Comparison of ENCODE assay signal across 25 cellular contexts in the genomic region with DNA sequence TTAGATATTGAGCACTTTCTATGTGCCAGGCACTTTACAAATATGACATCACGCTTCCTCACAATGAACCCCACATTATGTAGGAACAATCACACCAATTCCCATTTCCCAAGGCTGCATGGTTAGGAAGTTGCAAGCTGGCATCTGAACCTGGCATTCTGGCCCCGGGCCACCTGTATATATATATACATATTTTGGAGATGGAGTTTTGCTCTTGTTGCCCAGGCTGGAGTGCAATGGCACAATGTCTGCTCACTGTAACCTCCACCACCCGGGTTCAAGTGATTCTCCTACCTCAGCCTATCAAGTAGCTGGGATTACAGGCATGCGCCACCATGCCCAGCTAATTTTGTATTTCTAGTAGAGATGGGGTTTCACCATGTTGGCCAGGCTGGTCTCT.
"Had no signal": no experiment of that assay in that cellular context is flagged by ENCODE, and none has a peak within 500 bp of the region (broad histone marks: within the 10 kb centered on the region; RNA-seq: fewer than 3 reads in every experiment).

No MANE protein-coding gene starts in this region.

- H3K4me3 ChIP-seq: Peyer's patch had no signal

- H3K9me3 ChIP-seq: Peyer's patch had no signal

- H3K27ac ChIP-seq: Peyer's patch had no signal

- H3K36me3 Mint-ChIP-seq: activated naive CD4-positive, alpha-beta T cell treated with anti-CD3 and anti-CD28 coated beads, Interleukin-2, amount 50 U/mL, for 72 hours; T-cell had no signal

- H3K27me3 ChIP-seq: Peyer's patch had no signal

- H3K27me3 Mint-ChIP-seq: activated B cell treated with CpG ODN at 0.5 μM for 24 hours; activated CD4-positive, alpha-beta T cell treated with anti-CD3 and anti-CD28 coated beads for 36 hours; activated naive CD8-positive, alpha-beta T cell treated with anti-CD3 and anti-CD28 coated beads, Interleukin-2, amount 50 U/mL, for 24 hours; brain; central memory CD8-positive, alpha-beta T cell; T-cell had no signal

- ATAC-seq: activated CD4-positive, alpha-beta T cell treated with anti-CD3 and anti-CD28 coated beads for 36 hours; activated CD8-positive, alpha-beta T cell treated with anti-CD3 and anti-CD28 coated beads, Interleukin-2, amount 10 ng/mL, durations not matched to agents 7 days and 5 days; activated naive CD4-positive, alpha-beta T cell treated with anti-CD3 and anti-CD28 coated beads, Interleukin-2, amount 50 U/mL, for 72 hours; activated naive CD8-positive, alpha-beta T cell treated with anti-CD3 and anti-CD28 coated beads, Interleukin-2, amount 50 U/mL, for 24 hours; T-cell had no signal

- H3K4me3 Mint-ChIP-seq: activated B cell treated with CpG ODN at 0.5 μM for 24 hours; activated CD4-positive, alpha-beta T cell treated with anti-CD3 and anti-CD28 coated beads for 36 hours; activated CD8-positive, alpha-beta T cell treated with anti-CD3 and anti-CD28 coated beads, Interleukin-2, amount 10 ng/mL, durations not matched to agents 7 days and 5 days; activated naive CD8-positive, alpha-beta T cell treated with anti-CD3 and anti-CD28 coated beads, Interleukin-2, amount 50 U/mL, for 24 hours; brain; central memory CD8-positive, alpha-beta T cell; T-cell had no signal

- DNase-seq: activated B cell treated with CpG ODN at 0.5 μM for 24 hours; activated CD4-positive, alpha-beta T cell treated with anti-CD3 and anti-CD28 coated beads for 36 hours; activated CD4-positive, alpha-beta T cell treated with anti-CD3 and anti-CD28 coated beads, Interleukin-2, amount 50 U/mL, for 1 hour; activated CD8-positive, alpha-beta memory T cell treated with anti-CD3 and anti-CD28 coated beads, Interleukin-2, amount 50 U/mL, for 48 hours; activated CD8-positive, alpha-beta T cell treated with anti-CD3 and anti-CD28 coated beads, Interleukin-2, amount 10 ng/mL, durations not matched to agents 7 days and 5 days; activated naive CD4-positive, alpha-beta T cell treated with Interleukin-2 at 50 U/mL for 16 hours; activated naive CD8-positive, alpha-beta T cell treated with anti-CD3 and anti-CD28 coated beads, Interleukin-2, amount 50 U/mL, for 24 hours; activated T-cell treated with anti-CD3 and anti-CD28 coated beads, Interleukin-2, amount 50 U/mL, for 1 hour; amniotic stem cell; Kasumi-1; NCI-H1105 treated with DMSO at 0.1 percent for 48 hours; NCI-H1436 treated with DMSO at 0.1 percent for 48 hours; NCI-H187; NCI-H2081; NCI-H510A treated with DMSO at 0.1 percent for 48 hours; NCI-H69; NK-92 treated with Interleukin-12 subunit alpha and Interleukin-12 subunit beta, amount 100 ng/mL, for 24 hours; SHP77 treated with DMSO at 0.1 percent for 48 hours; T-cell; T-helper 2 cell; T1000 had no signal

- H3K9me3 Mint-ChIP-seq: activated B cell treated with CpG ODN at 0.5 μM for 24 hours; activated naive CD4-positive, alpha-beta T cell treated with anti-CD3 and anti-CD28 coated beads, Interleukin-2, amount 50 U/mL, for 72 hours; activated naive CD8-positive, alpha-beta T cell treated with anti-CD3 and anti-CD28 coated beads, Interleukin-2, amount 50 U/mL, for 24 hours; brain; central memory CD8-positive, alpha-beta T cell; T-cell had no signal

- H3K27ac Mint-ChIP-seq: activated CD4-positive, alpha-beta T cell treated with anti-CD3 and anti-CD28 coated beads for 36 hours; activated CD8-positive, alpha-beta T cell treated with anti-CD3 and anti-CD28 coated beads, Interleukin-2, amount 10 ng/mL, durations not matched to agents 7 days and 5 days; activated naive CD4-positive, alpha-beta T cell treated with anti-CD3 and anti-CD28 coated beads, Interleukin-2, amount 50 U/mL, for 72 hours; activated naive CD8-positive, alpha-beta T cell treated with anti-CD3 and anti-CD28 coated beads, Interleukin-2, amount 50 U/mL, for 24 hours; T-cell had no signal
